11 cellular contexts compared by ENCODE assay signal in the genomic region with DNA sequence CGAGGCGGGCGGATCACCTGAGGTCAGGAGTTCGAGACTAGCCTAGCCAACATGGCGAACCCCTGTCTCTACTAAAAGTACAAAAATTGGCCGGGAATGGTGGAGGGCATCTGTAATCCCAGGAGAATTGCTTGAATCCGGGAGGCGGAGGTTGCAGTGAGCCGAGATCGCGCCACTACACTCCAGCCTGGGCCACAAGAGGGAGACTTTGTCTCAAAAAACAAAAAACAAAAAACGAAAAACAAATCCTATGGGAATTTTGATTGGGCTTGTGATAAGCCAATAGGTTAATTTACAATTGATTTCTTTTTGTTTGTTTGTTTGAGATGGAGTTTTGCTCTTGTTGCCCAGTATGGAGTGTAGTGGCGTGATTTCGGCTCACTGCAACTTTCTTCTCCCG. TPM values are rescaled to one million over a fixed set of nuclear protein-coding genes. Genes with fewer than 3 reads are reported as not detected.
DNase-seq lines count a peak whose midpoint lies in the region; ATAC-seq and TF ChIP-seq lines count a peak whose summit lies in the region.
"Had no signal": no experiment of that assay in that cellular context is flagged by ENCODE, and none has a peak within 500 bp of the region (broad histone marks: within the 10 kb centered on the region; RNA-seq: fewer than 3 reads in every experiment).

No MANE protein-coding gene starts in this region.

- H3K4me2 ChIP-seq in OCI-LY3 (ENCODE audit: low read length) (peak overlapping the region; percentile 71), smooth muscle cell (peak overlapping the region; percentile 78)

- H3K9ac ChIP-seq in OCI-LY3 (ENCODE audit: low read length) (no peak overlapping the region), smooth muscle cell (ENCODE audit: low read depth) (no peak overlapping the region)

- H3K4me3 ChIP-seq in cardiac muscle cell (no peak overlapping the region), OCI-LY3 (ENCODE audit: low read length) (peak overlapping the region; percentile 68), epithelial cell of proximal tubule (ENCODE audit: low read depth, low read length) (no peak overlapping the region), smooth muscle cell (no peak overlapping the region)
- H3K4me3 ChIP-seq: right lobe of liver had no signal

- DNase-seq in cardiac muscle cell (ENCODE audit: low read depth in 1 of 2, low spot score in 1 of 2) (peak in 1 of 2 donors; percentile 15), cardiac septum (ENCODE audit: low spot score) (no peak), epithelial cell of proximal tubule (ENCODE audit: low read depth) (no peak), smooth muscle cell (lab: John Stamatoyannopoulos, UW; ENCODE audit: unreplicated experiment) (no peak), AG20443 (ENCODE audit: low spot score) (no peak), DMS79 treated with DMSO at 0.1 percent for 48 hours (lab: John Stamatoyannopoulos, UW) (no peak)
- DNase-seq: activated CD8-positive, alpha-beta memory T cell treated with anti-CD3 and anti-CD28 coated beads, Interleukin-2, amount 50 U/mL, for 48 hours; NCI-H187 had no signal

- H3K27ac ChIP-seq in cardiac muscle cell (no peak overlapping the region), OCI-LY3 (ENCODE audit: low read length) (no peak overlapping the region), smooth muscle cell (ENCODE audit: low read depth) (no peak overlapping the region)
- H3K27ac ChIP-seq: right lobe of liver had no signal

- H3F3A ChIP-seq in smooth muscle cell (ENCODE audit: low read depth): no peaks in the 10 kb centered on the region

- H3K36me3 ChIP-seq in cardiac muscle cell (no peaks in the 10 kb centered on the region), OCI-LY3 (replicated peaks; ENCODE audit: low read depth, low read length) (no peaks in the 10 kb centered on the region), smooth muscle cell (ENCODE audit: low read depth) (no peaks in the 10 kb centered on the region)
- H3K36me3 ChIP-seq: right lobe of liver had no signal

- no peak for ATAC-seq in GM18517 (IDR thresholded peaks at IDR 0.05; ENCODE audit: unreplicated experiment)

- TF ChIP-seq CTCF in cardiac muscle cell (IDR thresholded peaks at IDR 0.05; ENCODE audit: low read depth, low read length) (peak; percentile 35), OCI-LY3 (IDR thresholded peaks at IDR 0.05; ENCODE audit: low read depth, low read length) (peak; percentile 62), epithelial cell of proximal tubule (conservative IDR thresholded peaks at IDR 0.05; ENCODE audit: low read depth, low read length) (peak; percentile 42), smooth muscle cell (IDR thresholded peaks at IDR 0.05; ENCODE audit: borderline replicate concordance, insufficient read depth, poor library complexity, severe bottlenecking) (peak; percentile 38)

- no peaks in the 10 kb centered on the region for H4K20me1 ChIP-seq in OCI-LY3 (ENCODE audit: insufficient read depth, low read length)
- H4K20me1 ChIP-seq in smooth muscle cell (ENCODE audit: low read depth): no peaks in the 10 kb centered on the region

- no peaks in the 10 kb centered on the region for H3K79me2 ChIP-seq in OCI-LY3 (ENCODE audit: low read length)
- H3K79me2 ChIP-seq in smooth muscle cell (ENCODE audit: low read depth): no peaks in the 10 kb centered on the region

- H3K27me3 ChIP-seq in cardiac muscle cell: no peaks in the 10 kb centered on the region
- no peaks in the 10 kb centered on the region for H3K27me3 ChIP-seq in OCI-LY3 (ENCODE audit: low read depth, low read length)
- no peaks in the 10 kb centered on the region for H3K27me3 ChIP-seq in smooth muscle cell (ENCODE audit: low read depth)
- H3K27me3 ChIP-seq: right lobe of liver had no signal

- no peaks in the 10 kb centered on the region for H3K9me3 ChIP-seq in cardiac muscle cell (ENCODE audit: low read depth)
- no peaks in the 10 kb centered on the region for H3K9me3 ChIP-seq in OCI-LY3 (ENCODE audit: insufficient read depth, low read length)
- H3K9me3 ChIP-seq in smooth muscle cell (replicated peaks; ENCODE audit: low read depth): no peaks in the 10 kb centered on the region
- H3K9me3 ChIP-seq: right lobe of liver had no signal

- intact Hi-C loops in cardiac septum (cut with DNase I): loop anchor here (5.0 kb wide), 1 partner anchor 1115 kb away; no protein-coding TSS in a partner anchor

- peaks cover 6% of the 10 kb centered on the region for H3K4me1 ChIP-seq in cardiac muscle cell (ENCODE audit: low read depth)
- peaks cover 8% of the 10 kb centered on the region; the same call in 1 of the 2 replicates for H3K4me1 ChIP-seq in OCI-LY3 (ENCODE audit: low read length)
- peaks cover 11% of the 10 kb centered on the region for H3K4me1 ChIP-seq in smooth muscle cell (ENCODE audit: low read depth)

- H2AFZ ChIP-seq in OCI-LY3 (ENCODE audit: low read depth, low read length) (peak overlapping the region; percentile 13; the same call in 1 of the 2 replicates), smooth muscle cell (ENCODE audit: low read depth) (no peak overlapping the region)

- WGBS in smooth muscle cell (ENCODE audit: low lambda C conversion rate): 64% methylated on average over 15 of the region's 15 CpGs

RNA-seq across cellular contexts. Expression of a gene that starts 24.2 kb away (rescaled TPM):
- total RNA-seq in cardiac muscle cell: under 0.01 and 0.03 TPM in 2 replicates
- polyA plus RNA-seq in cardiac muscle cell: not detected in 2 replicates
- total RNA-seq in cardiac septum: 0.48 TPM
- total RNA-seq in epithelial cell of proximal tubule: 0.07 TPM in 1 of 2 replicates, not detected in the other
- 0.09 and 0.72 TPM in 2 replicates for total RNA-seq in smooth muscle cell
- polyA plus RNA-seq in smooth muscle cell: 1.1 and 1.9 TPM in 2 replicates
